ENCODE assay signal across 1 cellular context in genomic region chr12:114913871-114914801, GRCh38.
TF ChIP-seq lines count a peak whose summit lies in the region.

No MANE protein-coding gene starts in this region.

TF ChIP-seq in HEK293, 187 proteins besides CTCF, POLR2A, EP300 and RAD21 (continued from another document and continues in another):
- TF ChIP-seq ZBTB8A (tag by site-specific recombination; IDR thresholded peaks at IDR 0.05) (peak; percentile 80), GLIS2 (tag by site-specific recombination; IDR thresholded peaks at IDR 0.05) (peak; percentile 61), ZNF146 (tag by site-specific recombination; IDR thresholded peaks at IDR 0.05) (peak; percentile 84), KLF16 (tag by site-specific recombination; IDR thresholded peaks at IDR 0.05) (peak; percentile 86), ZNF394 (tag by site-specific recombination; IDR thresholded peaks at IDR 0.05; ENCODE audit: borderline replicate concordance) (peak; percentile 86), ZNF514 (tag by site-specific recombination; IDR thresholded peaks at IDR 0.05) (no peak), ZNF785 (tag by site-specific recombination; IDR thresholded peaks at IDR 0.05) (no peak), KLF10 (tag by site-specific recombination; IDR thresholded peaks at IDR 0.05) (peak; percentile 92), RBAK (tag by site-specific recombination; IDR thresholded peaks at IDR 0.05) (no peak), ZNF629 (tag by site-specific recombination; IDR thresholded peaks at IDR 0.05) (peak; percentile 97), ZNF449 (tag by site-specific recombination; IDR thresholded peaks at IDR 0.05) (no peak; the same call in 1 of the 2 replicates), ZNF792 (tag by site-specific recombination; IDR thresholded peaks at IDR 0.05) (0 out of 2 replicates have a peak, but pooled peaks have one; percentile 57), ZNF544 (tag by site-specific recombination; IDR thresholded peaks at IDR 0.05) (no peak), PATZ1 (tag by site-specific recombination; IDR thresholded peaks at IDR 0.05) (peak; percentile 78), ZNF843 (tag by site-specific recombination; IDR thresholded peaks at IDR 0.05) (peak; percentile 100), ATF2 (tag by site-specific recombination; IDR thresholded peaks at IDR 0.05; ENCODE audit: low read depth) (peak; percentile 82; the same call in 1 of the 2 replicates), INSM2 (tag by site-specific recombination; IDR thresholded peaks at IDR 0.05) (peak; percentile 98), ZBTB6 (tag by site-specific recombination; IDR thresholded peaks at IDR 0.05) (peak; percentile 93), AEBP2 (tag by site-specific recombination; IDR thresholded peaks at IDR 0.05; ENCODE audit: borderline replicate concordance) (0 out of 2 replicates have a peak, but pooled peaks have one; percentile 20), ZNF354C (tag by site-specific recombination; IDR thresholded peaks at IDR 0.05; ENCODE audit: borderline replicate concordance, low read depth) (no peak), ZFP37 (tag by site-specific recombination; IDR thresholded peaks at IDR 0.05) (peak; percentile 71; the same call in 1 of the 2 replicates), REST (tag by site-specific recombination; IDR thresholded peaks at IDR 0.05) (no peak), ZNF664 (tag by site-specific recombination; IDR thresholded peaks at IDR 0.05) (peak; percentile 79), HOXA7 (CRISPR knock-in tag; IDR thresholded peaks at IDR 0.05; ENCODE audit: borderline replicate concordance) (no peak), ZNF18 (tag by site-specific recombination; IDR thresholded peaks at IDR 0.05) (peak; percentile 94), BCL6B (tag by site-specific recombination; IDR thresholded peaks at IDR 0.05) (peak; percentile 78), YY2 (tag by site-specific recombination; IDR thresholded peaks at IDR 0.05) (no peak), ZNF280C (tag by site-specific recombination; IDR thresholded peaks at IDR 0.05) (no peak), PRDM6 (tag by site-specific recombination; IDR thresholded peaks at IDR 0.05) (peak; percentile 99), ZNF19 (tag by site-specific recombination; IDR thresholded peaks at IDR 0.05; ENCODE audit: low read depth) (peak; percentile 81; the same call in 1 of the 2 replicates), ZNF549 (tag by site-specific recombination; IDR thresholded peaks at IDR 0.05) (no peak), ZXDB (tag by site-specific recombination; IDR thresholded peaks at IDR 0.05) (peak; percentile 97), KLF9 (tag by site-specific recombination; IDR thresholded peaks at IDR 0.05; ENCODE audit: low read depth) (peak; percentile 55; the same call in 1 of the 2 replicates), ZSCAN23 (tag by site-specific recombination; IDR thresholded peaks at IDR 0.05) (peak; percentile 97), ZNF600 (tag by site-specific recombination; IDR thresholded peaks at IDR 0.05) (no peak), ZNF555 (tag by site-specific recombination; conservative IDR thresholded peaks at IDR 0.05) (no peak), ZNF529 (tag by site-specific recombination; IDR thresholded peaks at IDR 0.05; ENCODE audit: insufficient replicate concordance) (peak; percentile 52), GLI2 (tag by site-specific recombination; IDR thresholded peaks at IDR 0.05; ENCODE audit: borderline replicate concordance, low read depth) (peak; percentile 99), ZNF623 (tag by site-specific recombination; IDR thresholded peaks at IDR 0.05) (peak; percentile 25; the same call in 1 of the 2 replicates)
